Comparison of ENCODE assay signal across 8 cellular contexts in the genomic region with DNA sequence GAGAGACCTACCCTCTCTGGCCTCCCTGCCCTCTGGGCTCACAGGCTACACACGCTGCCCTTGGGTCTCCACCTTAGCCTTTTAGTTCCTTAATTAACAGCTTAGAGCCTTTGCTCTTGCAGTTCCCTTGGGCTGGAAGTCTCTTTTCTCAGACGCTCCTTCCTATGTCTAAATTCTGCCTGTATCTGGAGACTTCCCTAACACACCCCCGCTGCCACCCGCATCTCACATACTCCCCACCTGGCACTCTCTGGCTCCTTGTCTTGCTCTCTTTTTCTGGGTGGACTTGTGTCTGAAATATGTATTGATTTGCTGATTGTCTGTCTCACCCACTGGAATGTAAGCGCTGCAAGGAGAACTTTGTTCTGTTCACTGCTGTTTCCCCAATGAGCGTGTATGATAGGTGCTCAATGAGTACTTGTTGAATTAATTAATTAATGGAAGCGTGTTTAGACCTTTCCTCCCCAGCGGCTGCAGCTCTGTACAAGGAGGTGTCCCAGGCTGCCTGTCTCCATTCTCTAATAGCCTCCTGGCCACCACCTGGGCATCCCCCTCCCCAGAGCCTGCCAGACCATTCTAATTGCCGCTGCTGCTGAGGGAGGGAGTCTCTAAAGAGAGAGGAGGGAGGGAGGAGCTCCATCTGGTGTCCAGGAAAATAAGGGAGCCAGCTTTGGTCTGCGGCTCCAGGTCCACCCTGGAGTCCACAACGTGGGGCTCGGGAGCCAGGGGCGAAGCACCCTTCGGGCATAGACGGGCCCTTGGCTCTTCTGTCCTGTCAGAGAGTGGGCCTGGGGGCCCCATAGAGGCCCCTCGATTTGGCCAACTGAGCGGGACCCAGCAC.
DNase-seq lines count a peak whose midpoint lies in the region; ATAC-seq and TF ChIP-seq lines count a peak whose summit lies in the region.

No MANE protein-coding gene starts in this region.

- H3K36me3 ChIP-seq in PC-3 (ENCODE audit: low read depth, low read length) (no peaks in the 10 kb centered on the region), OCI-LY7 (ENCODE audit: insufficient read depth, low read length) (no peaks in the 10 kb centered on the region)

- TF ChIP-seq CTCF in PC-3 (conservative IDR thresholded peaks at IDR 0.05; ENCODE audit: low read depth, low read length) (peak; percentile 46), GM10266 (IDR thresholded peaks at IDR 0.05; ENCODE audit: control insufficient read depth, insufficient read depth, low read depth, missing control alignments) (no peak), OCI-LY7 (conservative IDR thresholded peaks at IDR 0.05; ENCODE audit: low read length) (no peak)

- CTCF ChIA-PET in PC-3 (lab: Charles Lee) (no interaction called here), OCI-LY7 (lab: Charles Lee; ENCODE audit: unreplicated experiment) (no interaction called here)

- no peaks in the 10 kb centered on the region for H3K79me2 ChIP-seq in PC-3 (ENCODE audit: low read length)
- no peaks in the 10 kb centered on the region for H3K79me2 ChIP-seq in OCI-LY7 (ENCODE audit: insufficient read depth, low read depth, low read length)

- H3K9ac ChIP-seq in PC-3 (ENCODE audit: low read length) = no peak overlapping the region

- no peaks in the 10 kb centered on the region for H3F3A ChIP-seq in PC-3 (ENCODE audit: low read length, unreplicated experiment)

- DNase-seq in EL (peak; percentile 47), PC-3 (peak; percentile 23), head of caudate nucleus (peak in 39 of 42 donors; percentile 30 to 89 (median 72)), occipital lobe (lab: John Stamatoyannopoulos, UW) (peak; percentile 82), Kasumi-1 (lab: John Stamatoyannopoulos, UW) (no peak), NCI-H446 treated with DMSO at 0.1 percent for 48 hours (lab: John Stamatoyannopoulos, UW) (no peak), GM10266 (ENCODE audit: extremely low spot score) (no peak), OCI-LY7 (ENCODE audit: low spot score) (no peak)

- no peaks in the 10 kb centered on the region for H3K9me2 ChIP-seq in PC-3 (replicated peaks; ENCODE audit: low read length)
- H3K9me2 ChIP-seq in OCI-LY7 (ENCODE audit: insufficient read depth, low read length) = no peaks in the 10 kb centered on the region

- H3K4me2 ChIP-seq in PC-3 (ENCODE audit: low read length) = peak overlapping the region; percentile 26
- H3K4me2 ChIP-seq in OCI-LY7 (ENCODE audit: low read length) = no peak overlapping the region

- 0 out of 2 replicates have a peak, but pooled peaks cover 3% of the 10 kb centered on the region for H3K27me3 ChIP-seq in PC-3 (ENCODE audit: low read length)

- H3K9me3 ChIP-seq in PC-3 (ENCODE audit: low read length) (no peaks in the 10 kb centered on the region), OCI-LY7 (ENCODE audit: low read length) (no peaks in the 10 kb centered on the region)

- H4K20me1 ChIP-seq in PC-3 (ENCODE audit: low read length) (no peaks in the 10 kb centered on the region), OCI-LY7 (ENCODE audit: insufficient read depth, low read length) (no peaks in the 10 kb centered on the region)

- no peak overlapping the region for H2AFZ ChIP-seq in PC-3 (ENCODE audit: low read length)
- no peak overlapping the region for H2AFZ ChIP-seq in OCI-LY7 (ENCODE audit: low read length)

- intact Hi-C loops in PC-3 (cut with micrococcal nuclease) (no loop called here), head of caudate nucleus (cut with DNase I) (loop anchor here (2.0 to 10.0 kb wide), 3 partner anchors 92 to 144 kb away; a partner anchor contains a TSS), OCI-LY7 (cut with micrococcal nuclease; ENCODE audit: unreplicated experiment) (no loop called here)

- ATAC-seq in PC-3 = peak; percentile 50; the same call in 1 of the 2 replicates

- POLR2A ChIA-PET in PC-3 (lab: Charles Lee; ENCODE audit: unreplicated experiment) = no interaction called here
- POLR2A ChIA-PET in OCI-LY7 (lab: Charles Lee) = no interaction called here

- H3K4me1 ChIP-seq in PC-3 (ENCODE audit: insufficient read depth, low read length) (no peaks in the 10 kb centered on the region), OCI-LY7 (ENCODE audit: insufficient read depth, low read length, poor library complexity, severe bottlenecking) (no peaks in the 10 kb centered on the region)

- H3K27ac ChIP-seq in PC-3 (ENCODE audit: low read length) = no peak overlapping the region
- no peak overlapping the region for H3K27ac ChIP-seq in OCI-LY7 (ENCODE audit: low read depth, low read length, poor library complexity, severe bottlenecking)

- no TSS peak for BruUV-seq in PC-3 (replicated peaks; lab: Mats Ljungman, UMichigan)
- no TSS peak for BruUV-seq in OCI-LY7 (replicated peaks; lab: Mats Ljungman, UMichigan)

- H3K4me3 ChIP-seq in PC-3 (ENCODE audit: low read length) (no peak overlapping the region), OCI-LY7 (ENCODE audit: low read depth, low read length, poor library complexity, severe bottlenecking) (no peak overlapping the region)

Comparison
In these comparisons a context has a peak if more than half of its experiments do, and no peak if none do; other contexts are left out.
1. DNase-seq: peak in EL (single experiment), PC-3 (single experiment), head of caudate nucleus (39 of 42) and occipital lobe (single experiment); none in Kasumi-1 (0 of 2), NCI-H446 treated with DMSO at 0.1 percent for 48 hours (single experiment), GM10266 (single experiment) and OCI-LY7 (single experiment).